27 cellular contexts compared by ENCODE assay signal in genomic region chr6:146429831-146430230, GRCh38.
"Had no signal": no experiment of that assay in that cellular context is flagged by ENCODE, and none has a peak within 500 bp of the region (broad histone marks: within the 10 kb centered on the region; RNA-seq: fewer than 3 reads in every experiment).

No MANE protein-coding gene starts in this region.

- H3K36me3 Mint-ChIP-seq: activated CD4-positive, alpha-beta memory T cell treated with anti-CD3 and anti-CD28 coated beads for 36 hours; activated naive CD8-positive, alpha-beta T cell; T-cell had no signal

- H3K36me3 ChIP-seq: brain microvascular endothelial cell, cardiac muscle cell had no signal

- H3K27ac ChIP-seq: brain microvascular endothelial cell, cardiac muscle cell, VCaP had no signal

- DNase-seq: activated CD4-positive, alpha-beta memory T cell treated with anti-CD3 and anti-CD28 coated beads for 36 hours; activated CD4-positive, alpha-beta T cell treated with anti-CD3 and anti-CD28 coated beads, Interleukin-2, amount 10 ng/mL, durations not matched to agents 7 days and 5 days; activated CD4-positive, CD25-positive, alpha-beta regulatory T cell; activated CD8-positive, alpha-beta memory T cell treated with anti-CD3 and anti-CD28 coated beads for 24 hours; activated effector memory CD4-positive, alpha-beta T cell treated with anti-CD3 and anti-CD28 coated beads, Interleukin-2, amount 50 U/mL, for 16 hours; activated naive CD4-positive, alpha-beta T cell treated with Interleukin-2 at 50 U/mL for 16 hours; activated T-cell treated with anti-CD3 and anti-CD28 coated beads, Interleukin-2, amount 50 U/mL, for 4 hours; brain microvascular endothelial cell; cerebellar nuclear complex; IMR-90; Kasumi-1; KBM-7; NCI-H1048; NCI-H1694; NCI-H2029 treated with DMSO at 0.1 percent for 48 hours; NCI-H2171 treated with DMSO at 0.1 percent for 48 hours; NCI-H226; NCI-H526; NCI-H774; PC-3; SIG-M5; T-cell; T-helper 2 cell; T1000 had no signal

- H3K9me3 Mint-ChIP-seq: activated CD4-positive, alpha-beta memory T cell treated with anti-CD3 and anti-CD28 coated beads for 36 hours; activated CD4-positive, alpha-beta T cell treated with anti-CD3 and anti-CD28 coated beads, Interleukin-2, amount 10 ng/mL, durations not matched to agents 7 days and 5 days; activated T-cell treated with anti-CD3 and anti-CD28 coated beads, Interleukin-2, amount 50 U/mL, for 4 hours; T-cell had no signal

- H3K4me1 Mint-ChIP-seq: activated CD4-positive, alpha-beta T cell treated with anti-CD3 and anti-CD28 coated beads, Interleukin-2, amount 10 ng/mL, durations not matched to agents 7 days and 5 days; T-cell had no signal

- H3K4me3 Mint-ChIP-seq: activated CD4-positive, alpha-beta memory T cell treated with anti-CD3 and anti-CD28 coated beads for 36 hours; activated CD4-positive, alpha-beta T cell treated with anti-CD3 and anti-CD28 coated beads, Interleukin-2, amount 10 ng/mL, durations not matched to agents 7 days and 5 days; activated naive CD8-positive, alpha-beta T cell; activated T-cell treated with anti-CD3 and anti-CD28 coated beads, Interleukin-2, amount 50 U/mL, for 4 hours; T-cell had no signal

- ATAC-seq: activated T-cell treated with anti-CD3 and anti-CD28 coated beads, Interleukin-2, amount 50 U/mL, for 4 hours; PC-3; T-cell had no signal

- H3K4me3 ChIP-seq: cardiac muscle cell had no signal

- H3K27ac Mint-ChIP-seq: activated CD4-positive, alpha-beta memory T cell treated with anti-CD3 and anti-CD28 coated beads for 36 hours; activated CD4-positive, alpha-beta T cell treated with anti-CD3 and anti-CD28 coated beads, Interleukin-2, amount 10 ng/mL, durations not matched to agents 7 days and 5 days; activated naive CD8-positive, alpha-beta T cell; T-cell had no signal

- H3K27me3 ChIP-seq: brain microvascular endothelial cell had no signal
